27 cellular contexts compared by ENCODE assay signal in genomic region chr10:30365883-30366282, GRCh38.
"Had no signal": no experiment of that assay in that cellular context is flagged by ENCODE, and none has a peak within 500 bp of the region (broad histone marks: within the 10 kb centered on the region; RNA-seq: fewer than 3 reads in every experiment).

No MANE protein-coding gene starts in this region.

- FAIRE-seq: islet of Langerhans, kidney had no signal

- H3K9me3 ChIP-seq: left lung, lower lobe of right lung, ovary, right atrium auricular region, right lobe of liver, stomach, testis, thyroid gland, transverse colon, upper lobe of left lung had no signal

- DNase-seq: hypothalamus; immature natural killer cell; kidney; left colon; lower lobe of right lung; mesenchymal stem cell; naive thymus-derived CD8-positive, alpha-beta T cell; ovary; right lobe of liver; stimulated activated CD4-positive, alpha-beta T cell treated with anti-CD3 and anti-CD28 coated beads, Interleukin-12 subunit alpha, Interleukin-12 subunit beta, amount 100 ng/mL, for 4 hours; stimulated activated CD4-positive, alpha-beta T cell treated with anti-CD3 and anti-CD28 coated beads, Interleukin-15, amount 100 ng/mL, for 24 hours; stimulated activated CD4-positive, alpha-beta T cell treated with anti-CD3 and anti-CD28 coated beads, Interleukin-2, amount 100 ng/mL, for 24 hours; stimulated activated CD4-positive, alpha-beta T cell treated with anti-CD3 and anti-CD28 coated beads, Interleukin-4, amount 100 ng/mL, for 1 hour; stimulated activated naive B cell treated with anti-CD40 and anti-IgM and Interleukin-4, amounts not matched to agents 10 μg/mL and 1 μg/mL and 100 μg/mL, for 72 hours; stimulated activated naive CD8-positive, alpha-beta T cell treated with anti-CD3 and anti-CD28 coated beads, Interleukin-15, Interleukin-2, amounts not matched to agents 100 U/mL and 50 U/mL, for 24 hours; stomach; testis; thyroid gland; transverse colon; upper lobe of left lung had no signal

- H3K9me3 Mint-ChIP-seq: immature natural killer cell; naive thymus-derived CD8-positive, alpha-beta T cell; nephron; neural crest cell; stimulated activated naive B cell treated with anti-CD40 and anti-IgM and Interleukin-4, amounts not matched to agents 10 μg/mL and 1 μg/mL and 100 μg/mL, for 72 hours had no signal

- H3K4me1 Mint-ChIP-seq: immature natural killer cell had no signal

- H3K4me3 Mint-ChIP-seq: immature natural killer cell; nephron; neural crest cell; stimulated activated naive B cell treated with anti-CD40 and anti-IgM and Interleukin-4, amounts not matched to agents 10 μg/mL and 1 μg/mL and 100 μg/mL, for 72 hours had no signal

- H3K27ac Mint-ChIP-seq: naive thymus-derived CD8-positive, alpha-beta T cell; progenitor cell of endocrine pancreas; stimulated activated naive B cell treated with anti-CD40 and anti-IgM and Interleukin-4, amounts not matched to agents 10 μg/mL and 1 μg/mL and 100 μg/mL, for 72 hours had no signal

- H3K36me3 ChIP-seq: left lung, lower lobe of right lung, ovary, right atrium auricular region, right lobe of liver, stomach, thyroid gland, transverse colon, upper lobe of left lung had no signal

- H3K4me3 ChIP-seq: left lung, lower lobe of right lung, ovary, right atrium auricular region, right lobe of liver, skin epidermis, stomach, testis, thyroid gland, transverse colon, upper lobe of left lung had no signal

- H3K4me1 ChIP-seq: left lung, lower lobe of right lung, right atrium auricular region, right lobe of liver, testis, thyroid gland, transverse colon, upper lobe of left lung had no signal

- H3K27me3 ChIP-seq: left lung, ovary, right atrium auricular region, right lobe of liver, testis, thyroid gland, transverse colon, upper lobe of left lung had no signal

- H3K36me3 Mint-ChIP-seq: immature natural killer cell; naive thymus-derived CD8-positive, alpha-beta T cell; stimulated activated naive B cell treated with anti-CD40 and anti-IgM and Interleukin-4, amounts not matched to agents 10 μg/mL and 1 μg/mL and 100 μg/mL, for 72 hours had no signal

- H3K27ac ChIP-seq: left lung, lower lobe of right lung, ovary, right atrium auricular region, right lobe of liver, stomach, testis, thyroid gland, transverse colon, upper lobe of left lung had no signal
